ENCODE assay signal across 20 cellular contexts in genomic region chr12:80031229-80031628, GRCh38.
A peak's percentile ranks its signal among the peaks of the same experiment; 100 is the strongest.
DNase-seq lines count a peak whose midpoint lies in the region; ATAC-seq, FAIRE-seq and TF ChIP-seq lines count a peak whose summit lies in the region.
"Had no signal": no experiment of that assay in that cellular context is flagged by ENCODE, and none has a peak within 500 bp of the region (broad histone marks: within the 10 kb centered on the region; RNA-seq: fewer than 3 reads in every experiment).

No MANE protein-coding gene starts in this region.

- no peak for FAIRE-seq in astrocyte (lab: Jason Lieb, UNC)

- H3K36me3 Mint-ChIP-seq in astrocyte (ENCODE audit: low read depth, unreplicated experiment) (no peaks in the 10 kb centered on the region), CD14-positive monocyte (no peaks in the 10 kb centered on the region), nephron progenitor cell (ENCODE audit: low read depth) (no peaks in the 10 kb centered on the region), glutamatergic neuron (ENCODE audit: unreplicated experiment) (no peaks in the 10 kb centered on the region)

- H2AK5ac ChIP-seq in IMR-90 (ENCODE audit: low read depth, low read length) = peak overlapping the region; percentile 45

- no CpG with 5 or more reads among the region's 1 CpG for WGBS in IMR-90 (ENCODE audit: extremely low coverage in 2 of 2, insufficient read length in 1 of 2), 2 experiments
- 76% methylated on average over 1 of the region's 1 CpG for WGBS in suprapubic skin

- H2BK15ac ChIP-seq in IMR-90 (ENCODE audit: low read depth, low read length) = peak overlapping the region; percentile 79; the same call in 2 of the 3 replicates

- intact Hi-C loops in IMR-90 (cut with micrococcal nuclease) = no loop called here
- intact Hi-C loops in CD14-positive monocyte (cut with micrococcal nuclease) = no loop called here

- no TSS peak for BruUV-seq in IMR-90 (replicated peaks; lab: Mats Ljungman, UMichigan)

- H2AK9ac ChIP-seq in IMR-90 (replicated peaks; ENCODE audit: low read depth, low read length, poor library complexity) = no peak overlapping the region

- no peak for TF ChIP-seq CTCF in IMR-90 (conservative IDR thresholded peaks at IDR 0.05; ENCODE audit: low read depth, low read length)
- TF ChIP-seq CTCF in astrocyte (IDR thresholded peaks at IDR 0.05; ENCODE audit: insufficient read depth, low read depth, low read length) = no peak
- TF ChIP-seq CTCF in suprapubic skin (IDR thresholded peaks at IDR 0.05) = no peak
- no peak for TF ChIP-seq CTCF in CD14-positive monocyte (IDR thresholded peaks at IDR 0.05)
- TF ChIP-seq CTCF in nephron progenitor cell (IDR thresholded peaks at IDR 0.05) = no peak
- TF ChIP-seq CTCF in glutamatergic neuron (IDR thresholded peaks at IDR 0.05; ENCODE audit: partially characterized antibody, unreplicated experiment) = no peak

- H2AFZ ChIP-seq in IMR-90 (replicated peaks; ENCODE audit: low read length, poor library complexity) (peak overlapping the region; percentile 74), astrocyte (ENCODE audit: low read depth, low read length) (peak overlapping the region; percentile 6)

- no peak overlapping the region for H2BK5ac ChIP-seq in IMR-90 (ENCODE audit: low read depth, low read length, poor library complexity, severe bottlenecking)

- no peaks in the 10 kb centered on the region for H3K79me2 ChIP-seq in astrocyte (ENCODE audit: insufficient read depth, low read length)

- ATAC-seq in IMR-90 (ENCODE audit: low read depth) (no peak), GM18517 (IDR thresholded peaks at IDR 0.05; ENCODE audit: unreplicated experiment) (no peak)
- ATAC-seq: Panc1, Right ventricle myocardium inferior had no signal

- TF ChIP-seq POLR2A in IMR-90 (IDR thresholded peaks at IDR 0.05; ENCODE audit: low read depth, low read length) = no peak
- no peak for TF ChIP-seq POLR2A in suprapubic skin (IDR thresholded peaks at IDR 0.05)

- H3K27ac Mint-ChIP-seq in astrocyte (ENCODE audit: unreplicated experiment) (no peak overlapping the region), CD14-positive monocyte (no peak overlapping the region), nephron progenitor cell (no peak overlapping the region), glutamatergic neuron (ENCODE audit: unreplicated experiment) (no peak overlapping the region)
- H3K27ac Mint-ChIP-seq: CD4-positive, alpha-beta T cell; IgD-negative memory B cell had no signal

- H2BK20ac ChIP-seq in IMR-90 (ENCODE audit: low read depth, low read length) = peak overlapping the region; percentile 66; the same call in 1 of the 2 replicates

- dilution Hi-C loops in IMR-90 (cut with HindIII; ENCODE audit: low sequenced_read_pairs, unreplicated experiment) = no loop called here

- H3K4me1 ChIP-seq in IMR-90 (ENCODE audit: control insufficient read depth, insufficient read depth, low read length) = 0 out of 2 replicates have a peak, but pooled peaks cover 3% of the 10 kb centered on the region
- no peaks in the 10 kb centered on the region for H3K4me1 ChIP-seq in astrocyte (ENCODE audit: insufficient read depth, low read length)
- peaks cover 42% of the 10 kb centered on the region for H3K4me1 ChIP-seq in muscle layer of colon (ENCODE audit: insufficient read depth, low read length)
- H3K4me1 ChIP-seq in suprapubic skin = peaks cover 5% of the 10 kb centered on the region

- no peak for TF ChIP-seq EP300 in suprapubic skin (IDR thresholded peaks at IDR 0.05)

- H3K36me3 ChIP-seq in IMR-90 (ENCODE audit: control insufficient read depth, insufficient read depth, low read length) (no peaks in the 10 kb centered on the region), astrocyte (ENCODE audit: insufficient read depth, low read length) (no peaks in the 10 kb centered on the region), muscle layer of colon (ENCODE audit: insufficient read depth, low read length) (no peaks in the 10 kb centered on the region), suprapubic skin (no peaks in the 10 kb centered on the region)

- H4K20me1 ChIP-seq in IMR-90 (ENCODE audit: insufficient read depth, low read length) (no peaks in the 10 kb centered on the region), astrocyte (ENCODE audit: insufficient read depth, low read length) (no peaks in the 10 kb centered on the region)

- H3K4me1 Mint-ChIP-seq in astrocyte (ENCODE audit: low read depth, unreplicated experiment) (peaks cover 11% of the 10 kb centered on the region), CD14-positive monocyte (no peaks in the 10 kb centered on the region), nephron progenitor cell (peaks cover 4% of the 10 kb centered on the region), glutamatergic neuron (ENCODE audit: low read depth, unreplicated experiment) (no peaks in the 10 kb centered on the region)

- POLR2A ChIA-PET in IMR-90 (lab: Charles Lee; ENCODE audit: unreplicated experiment) = no interaction called here

- H2BK120ac ChIP-seq in IMR-90 (ENCODE audit: low read depth, low read length) = peak overlapping the region; percentile 14; the same call in 1 of the 2 replicates

- H3K23ac ChIP-seq in IMR-90 (ENCODE audit: low read depth, low read length) = peak overlapping the region; percentile 65

- H3K9ac ChIP-seq in IMR-90 (ENCODE audit: low read depth, low read length) (no peak overlapping the region), astrocyte (ENCODE audit: low read length) (no peak overlapping the region), muscle layer of colon (ENCODE audit: low read length) (no peak overlapping the region)
- H3K9ac ChIP-seq: SK-N-SH had no signal

- no peak overlapping the region for H3K4me3 Mint-ChIP-seq in astrocyte (ENCODE audit: unreplicated experiment)
- H3K4me3 Mint-ChIP-seq in CD14-positive monocyte = no peak overlapping the region
- H3K4me3 Mint-ChIP-seq in nephron progenitor cell = no peak overlapping the region
- no peak overlapping the region for H3K4me3 Mint-ChIP-seq in glutamatergic neuron (ENCODE audit: unreplicated experiment)
- H3K4me3 Mint-ChIP-seq: CD4-positive, alpha-beta T cell; IgD-negative memory B cell had no signal

- peak overlapping the region; percentile 29; the same call in 1 of the 2 replicates for H4K5ac ChIP-seq in IMR-90 (ENCODE audit: low read depth, low read length)

- no peak for TF ChIP-seq RAD21 in IMR-90 (IDR thresholded peaks at IDR 0.05; ENCODE audit: low read length)

- H3K18ac ChIP-seq in IMR-90 (ENCODE audit: low read depth, low read length) = no peak overlapping the region; the same call in 1 of the 2 replicates

- H3K27ac ChIP-seq in IMR-90 (ENCODE audit: insufficient read depth, low read length) (no peak overlapping the region), astrocyte (ENCODE audit: low read depth, low read length) (no peak overlapping the region), muscle layer of colon (ENCODE audit: low read depth, low read length) (peak overlapping the region; percentile 10), suprapubic skin (peak overlapping the region; percentile 19)

- H3K4me2 ChIP-seq in IMR-90 (ENCODE audit: low read depth, low read length) (no peak overlapping the region), astrocyte (ENCODE audit: low read length) (no peak overlapping the region)
- H3K4me2 ChIP-seq: SK-N-SH had no signal

- no peaks in the 10 kb centered on the region for H3K9me1 ChIP-seq in IMR-90 (ENCODE audit: insufficient read depth, low read length)

- CTCF ChIA-PET in IMR-90 (lab: Yijun Ruan, JAX) = interaction anchor here (1.0 kb wide), 1 partner anchor 9 kb away, joined by 4 read pairs; no protein-coding TSS in a partner anchor

- H3K9me3 ChIP-seq in IMR-90 (ENCODE audit: control insufficient read depth, insufficient read depth, low read length) = peaks cover 3% of the 10 kb centered on the region; the same call in 1 of the 2 replicates
- H3K9me3 ChIP-seq in astrocyte (ENCODE audit: insufficient read depth, low read depth, low read length) = peaks cover 5% of the 10 kb centered on the region
- no peaks in the 10 kb centered on the region for H3K9me3 ChIP-seq in muscle layer of colon (ENCODE audit: low read length)
- no peaks in the 10 kb centered on the region for H3K9me3 ChIP-seq in suprapubic skin

- DNase-seq in IMR-90 (no peak), astrocyte (ENCODE audit: low read depth) (no peak), suprapubic skin (ENCODE audit: low spot score in 2 of 2) (no peak), CD14-positive monocyte (ENCODE audit: low spot score) (no peak), nephron progenitor cell (no peak), glutamatergic neuron (no peak)
- DNase-seq: ACHN; CD4-positive, alpha-beta T cell; EL; H7; NCI-H1092 treated with DMSO at 0.1 percent for 48 hours; NCI-H2081 treated with DMSO at 0.1 percent for 48 hours; NCI-H510A treated with DMSO at 0.1 percent for 48 hours; NCI-H82; SK-N-SH had no signal

- peak overlapping the region; percentile 63; the same call in 1 of the 2 replicates for H3K14ac ChIP-seq in IMR-90 (replicated peaks; ENCODE audit: low read depth, low read length)

- H3K9me3 Mint-ChIP-seq in astrocyte (ENCODE audit: unreplicated experiment) = peaks cover 2% of the 10 kb centered on the region
- peaks cover 0 to 9% (median 2%) of the 10 kb centered on the region in 7 donors for H3K9me3 Mint-ChIP-seq in CD14-positive monocyte
- no peaks in the 10 kb centered on the region for H3K9me3 Mint-ChIP-seq in nephron progenitor cell
- no peaks in the 10 kb centered on the region for H3K9me3 Mint-ChIP-seq in glutamatergic neuron (ENCODE audit: unreplicated experiment)
- H3K9me3 Mint-ChIP-seq: CD4-positive, alpha-beta T cell had no signal

- H3K4ac ChIP-seq in IMR-90 (ENCODE audit: low read depth, low read length) = peak overlapping the region; percentile 35; the same call in 1 of the 2 replicates

- H3K79me1 ChIP-seq in IMR-90 (ENCODE audit: low read depth in 1 of 2, low read length in 2 of 2) = no peaks in the 10 kb centered on the region; a peak in 1 of 4 replicates

- no peak overlapping the region for H3K56ac ChIP-seq in IMR-90 (ENCODE audit: extremely low read depth, insufficient read depth, low read length)

- no peak overlapping the region for H4K91ac ChIP-seq in IMR-90 (ENCODE audit: insufficient read depth, low read depth, low read length)

- H3K27me3 Mint-ChIP-seq in astrocyte (ENCODE audit: low read depth, unreplicated experiment) (no peaks in the 10 kb centered on the region), CD14-positive monocyte (ENCODE audit: low read depth in 3 of 3) (peaks cover 0 to 2% (median 2%) of the 10 kb centered on the region in 3 donors), nephron progenitor cell (ENCODE audit: low read depth, poor library complexity) (no peaks in the 10 kb centered on the region), glutamatergic neuron (ENCODE audit: unreplicated experiment) (no peaks in the 10 kb centered on the region)

- no peaks in the 10 kb centered on the region for H3K27me3 ChIP-seq in IMR-90 (ENCODE audit: control insufficient read depth, insufficient read depth, low read length)
- H3K27me3 ChIP-seq in astrocyte (ENCODE audit: insufficient read depth, low read length) = no peaks in the 10 kb centered on the region
- no peaks in the 10 kb centered on the region for H3K27me3 ChIP-seq in muscle layer of colon (ENCODE audit: control insufficient read depth in 1 of 2, insufficient read depth in 2 of 2, low read length in 2 of 2)
- H3K27me3 ChIP-seq in suprapubic skin = no peaks in the 10 kb centered on the region

- peak overlapping the region; percentile 24 to 34; a peak in 2 of 4 replicates for H4K8ac ChIP-seq in IMR-90 (ENCODE audit: low read depth in 2 of 2, low read length in 2 of 2)

- in situ Hi-C loops in IMR-90 (cut with MboI; ENCODE audit: low sequenced_read_pairs) = no loop called here

- no peak overlapping the region for H3K4me3 ChIP-seq in IMR-90 (ENCODE audit: insufficient read depth, low read depth, low read length)
- H3K4me3 ChIP-seq in astrocyte (ENCODE audit: insufficient read depth, low read depth, low read length) = no peak overlapping the region
- no peak overlapping the region for H3K4me3 ChIP-seq in muscle layer of colon (ENCODE audit: low read depth in 1 of 2, low read length in 2 of 2)
- no peak overlapping the region for H3K4me3 ChIP-seq in suprapubic skin

Comparison
In these comparisons a context has a peak if more than half of its experiments do, and no peak if none do; other contexts are left out.
1. H3K27ac ChIP-seq: peak in muscle layer of colon (single experiment) and suprapubic skin (single experiment); none in IMR-90 (single experiment) and astrocyte (single experiment).